9 cellular contexts compared by ENCODE assay signal in the genomic region with DNA sequence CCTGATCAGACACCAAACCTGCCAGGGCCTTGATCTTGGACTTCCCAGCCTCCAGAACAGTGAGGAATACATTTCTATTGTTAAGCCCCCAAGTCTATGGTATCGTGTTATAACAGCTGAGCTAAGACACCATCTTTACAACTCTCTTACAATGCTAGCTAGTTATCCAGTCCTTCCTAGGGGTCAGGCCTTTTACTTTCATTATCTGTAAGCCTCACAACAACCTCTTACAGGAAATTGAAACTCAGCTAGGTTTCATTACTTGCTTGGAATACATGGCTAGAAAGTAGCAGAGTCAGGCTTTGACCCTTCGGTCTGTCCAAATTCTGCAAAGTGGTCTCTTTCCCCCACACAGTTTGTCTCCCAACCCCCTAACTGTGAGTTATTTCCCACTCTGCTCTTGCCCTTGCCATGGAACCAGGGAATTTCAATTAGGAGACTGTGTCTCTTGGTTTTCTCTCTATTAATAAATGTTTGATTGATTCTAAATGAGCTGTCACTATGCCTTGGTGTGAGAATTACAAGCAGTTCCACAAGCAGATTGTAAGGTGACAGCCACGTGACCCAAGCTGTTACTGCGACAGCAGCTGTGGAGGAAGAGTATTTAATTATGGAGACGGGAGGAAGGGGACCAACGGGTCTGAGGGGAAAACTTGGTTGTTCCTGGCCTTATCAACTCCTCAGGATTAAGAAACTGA. TPM values are rescaled to one million over a fixed set of nuclear protein-coding genes. Genes with fewer than 3 reads are reported as not detected.
DNase-seq lines count a peak whose midpoint lies in the region; ATAC-seq, FAIRE-seq and TF ChIP-seq lines count a peak whose summit lies in the region.
"Had no signal": no experiment of that assay in that cellular context is flagged by ENCODE, and none has a peak within 500 bp of the region (broad histone marks: within the 10 kb centered on the region; RNA-seq: fewer than 3 reads in every experiment).

No MANE protein-coding gene starts in this region.

- H3K27ac ChIP-seq in pancreas, result no peak overlapping the region

- TF ChIP-seq CTCF in pancreas (IDR thresholded peaks at IDR 0.05), result no peak

- no peaks in the 10 kb centered on the region for H3K9me3 Mint-ChIP-seq in activated naive CD8-positive, alpha-beta T cell treated with anti-CD3 and anti-CD28 coated beads, Interleukin-2, amount 50 U/mL, for 24 hours

- no peaks in the 10 kb centered on the region for H3K27me3 Mint-ChIP-seq in activated naive CD8-positive, alpha-beta T cell treated with anti-CD3 and anti-CD28 coated beads, Interleukin-2, amount 50 U/mL, for 24 hours

- H3K4me1 ChIP-seq in pancreas, result no peaks in the 10 kb centered on the region

- intact Hi-C loops in pancreas (cut with DNase I), result no loop called here

- DNase-seq in Ammon's horn (ENCODE audit: low spot score) (peak; percentile 28), T1000 (lab: John Stamatoyannopoulos, UW) (no peak), CD1c-positive myeloid dendritic cell (ENCODE audit: extremely low spot score) (no peak), pancreas (no peak), NCI-H69 (lab: John Stamatoyannopoulos, UW) (no peak)
- DNase-seq in activated naive CD8-positive, alpha-beta T cell treated with anti-CD3 and anti-CD28 coated beads, Interleukin-2, amount 50 U/mL, for 24 hours, result no peak

- H3K4me3 Mint-ChIP-seq in activated naive CD8-positive, alpha-beta T cell treated with anti-CD3 and anti-CD28 coated beads, Interleukin-2, amount 50 U/mL, for 24 hours, result no peak overlapping the region

- no peaks in the 10 kb centered on the region for H3K9me3 ChIP-seq in pancreas

- WGBS in pancreas, 2 donors, result 77 to 79% methylated on average over 6 of the region's 6 CpGs

- no peak overlapping the region for H3K4me3 ChIP-seq in pancreas

- peak; percentile 91 for ATAC-seq in GM19035 (IDR thresholded peaks at IDR 0.05; ENCODE audit: unreplicated experiment)
- ATAC-seq in HG03045 (IDR thresholded peaks at IDR 0.05; ENCODE audit: unreplicated experiment), result peak; percentile 84
- ATAC-seq in activated naive CD8-positive, alpha-beta T cell treated with anti-CD3 and anti-CD28 coated beads, Interleukin-2, amount 50 U/mL, for 24 hours, result peak; percentile 54
- no peak for ATAC-seq in pancreas
- ATAC-seq: Panc1 had no signal

- FAIRE-seq in pancreas (lab: Jason Lieb, UNC), result no peak

- H3K27ac Mint-ChIP-seq in activated naive CD8-positive, alpha-beta T cell treated with anti-CD3 and anti-CD28 coated beads, Interleukin-2, amount 50 U/mL, for 24 hours, result peak overlapping the region; percentile 88

- no peaks in the 10 kb centered on the region for H3K36me3 Mint-ChIP-seq in activated naive CD8-positive, alpha-beta T cell treated with anti-CD3 and anti-CD28 coated beads, Interleukin-2, amount 50 U/mL, for 24 hours (ENCODE audit: low read depth)

- peaks cover 21% of the 10 kb centered on the region for H3K4me1 Mint-ChIP-seq in activated naive CD8-positive, alpha-beta T cell treated with anti-CD3 and anti-CD28 coated beads, Interleukin-2, amount 50 U/mL, for 24 hours

- H3K36me3 ChIP-seq in pancreas, result no peaks in the 10 kb centered on the region

- H3K27me3 ChIP-seq in pancreas, result no peaks in the 10 kb centered on the region

RNA-seq across cellular contexts. Expression of gene CLMP, which starts 38.4 kb away (rescaled TPM):
- 1 to 10 TPM in 3 of 6 donors, under 1 TPM in 3; 0.46 to 5.5 (median 2.3) TPM for total RNA-seq in pancreas
- polyA plus RNA-seq in pancreas, result 1 to 10 TPM in 1 of 2 donors, under 1 TPM in 1; 0.61 to 1.1 TPM

Comparison
In these comparisons a context has a peak if more than half of its experiments do, and no peak if none do; other contexts are left out.
1. ATAC-seq: peak in GM19035 (single experiment), HG03045 (single experiment) and activated naive CD8-positive, alpha-beta T cell treated with anti-CD3 and anti-CD28 coated beads, Interleukin-2, amount 50 U/mL, for 24 hours (single experiment); none in pancreas (0 of 4).